Comparison of ENCODE assay signal across 25 cellular contexts in the genomic region with DNA sequence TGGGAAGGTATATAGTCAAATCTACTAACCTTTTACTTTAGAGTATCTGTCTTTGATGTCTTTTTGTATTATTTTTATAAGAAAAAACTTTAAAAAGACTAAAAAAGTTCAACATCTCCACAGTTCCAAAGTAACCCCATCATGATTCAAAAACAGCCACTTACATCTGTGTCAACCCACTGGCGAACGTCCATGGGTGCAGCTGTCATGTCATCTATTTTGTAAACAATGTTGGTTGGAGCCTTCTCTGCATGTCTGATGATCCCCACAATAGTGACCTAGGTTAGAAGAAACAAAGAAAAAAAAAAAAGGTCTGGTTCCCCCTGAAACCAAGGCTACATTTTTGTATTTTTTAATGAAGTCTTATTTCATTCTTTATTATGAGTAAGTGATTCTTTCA. TPM values are rescaled to one million over a fixed set of nuclear protein-coding genes. Genes with fewer than 3 reads are reported as not detected.
DNase-seq lines count a peak whose midpoint lies in the region; TF ChIP-seq lines count a peak whose summit lies in the region.
"Had no signal": no experiment of that assay in that cellular context is flagged by ENCODE, and none has a peak within 500 bp of the region (broad histone marks: within the 10 kb centered on the region; RNA-seq: fewer than 3 reads in every experiment).

No MANE protein-coding gene starts in this region.

- intact Hi-C loops in dorsolateral prefrontal cortex (cut with DNase I): no loop called here

- H2AFZ ChIP-seq in trophoblast cell (ENCODE audit: insufficient read depth, low read length, poor library complexity): no peak overlapping the region
- H2AFZ ChIP-seq: GM23248, PC-9 had no signal

- no peak overlapping the region for H2BK12ac ChIP-seq in trophoblast cell (ENCODE audit: low read length)

- H4K91ac ChIP-seq in trophoblast cell (ENCODE audit: low read depth, low read length): no peak overlapping the region

- no peak overlapping the region for H3K9ac ChIP-seq in trophoblast cell (ENCODE audit: low read length)
- H3K9ac ChIP-seq: BLaER1 treated with 17β-estradiol and CSF1 and Interleukin-3, amounts not matched to agents 10 nM and 100 nM; GM23248; KMS-11 had no signal

- H3K23ac ChIP-seq in trophoblast cell (ENCODE audit: low read length): no peak overlapping the region

- H2BK5ac ChIP-seq in trophoblast cell (ENCODE audit: low read depth, low read length, poor library complexity): no peak overlapping the region

- TF ChIP-seq CTCF in dorsolateral prefrontal cortex (IDR thresholded peaks at IDR 0.05 in 54 of 56, conservative IDR thresholded peaks at IDR 0.05 in 2 of 56; ENCODE audit: low read depth in 1 of 56, partially characterized antibody in 56 of 56) (no peak), neutrophil (IDR thresholded peaks at IDR 0.05) (no peak)

- no peaks in the 10 kb centered on the region for H3K79me2 ChIP-seq in trophoblast cell (ENCODE audit: control insufficient read depth, insufficient read depth, low read length, poor library complexity)

- H4K12ac ChIP-seq in trophoblast cell (ENCODE audit: low read depth, low read length): no peak overlapping the region

- no peaks in the 10 kb centered on the region for H3K9me3 ChIP-seq in neutrophil
- no peaks in the 10 kb centered on the region for H3K9me3 ChIP-seq in trophoblast cell (ENCODE audit: insufficient read depth, low read depth, low read length)
- H3K9me3 ChIP-seq: BLaER1 treated with 17β-estradiol and CSF1 and Interleukin-3, amounts not matched to agents 10 nM and 100 nM; SJSA1 had no signal

- no peak overlapping the region for H2BK120ac ChIP-seq in trophoblast cell (ENCODE audit: insufficient read depth, low read length, poor library complexity)

- H4K8ac ChIP-seq in trophoblast cell (ENCODE audit: low read depth, low read length): no peak overlapping the region

- H3K27me3 ChIP-seq in dorsolateral prefrontal cortex (no peaks in the 10 kb centered on the region), neutrophil (no peaks in the 10 kb centered on the region), trophoblast cell (ENCODE audit: insufficient read depth, low read length) (no peaks in the 10 kb centered on the region)
- H3K27me3 ChIP-seq: BLaER1 treated with 17β-estradiol and CSF1 and Interleukin-3, amounts not matched to agents 10 nM and 100 nM; SJSA1 had no signal

- no peak overlapping the region for H3K4me2 ChIP-seq in trophoblast cell (ENCODE audit: low read length)
- H3K4me2 ChIP-seq: BLaER1 treated with 17β-estradiol and CSF1 and Interleukin-3, amounts not matched to agents 10 nM and 100 nM; KMS-11; PC-9 had no signal

- peak overlapping the region in 1 of 59 donors; percentile 4 for H3K4me3 ChIP-seq in dorsolateral prefrontal cortex
- no peak overlapping the region for H3K4me3 ChIP-seq in neutrophil (ENCODE audit: low read depth in 1 of 2, low read length in 1 of 2)
- no peak overlapping the region for H3K4me3 ChIP-seq in trophoblast cell (ENCODE audit: low read depth, low read length)
- H3K4me3 ChIP-seq: BLaER1 treated with 17β-estradiol and CSF1 and Interleukin-3, amounts not matched to agents 10 nM and 100 nM; GM23248; PC-9; SJSA1 had no signal

- no CpG with 5 or more reads among the region's 2 CpGs for WGBS in trophoblast cell (ENCODE audit: extremely low coverage, insufficient coverage, insufficient read length)

- H3K27ac ChIP-seq in dorsolateral prefrontal cortex (peak overlapping the region in 44 of 59 donors; percentile 5 to 83 (median 56)), neutrophil (peak overlapping the region; percentile 84), substantia nigra (ENCODE audit: low read depth, low read length, poor library complexity, severe bottlenecking) (peak overlapping the region; percentile 26), trophoblast cell (ENCODE audit: low read depth, low read length) (no peak overlapping the region)
- H3K27ac ChIP-seq: GM23248, KMS-11, PC-9, SJSA1 had no signal

- no peak overlapping the region for H2AK5ac ChIP-seq in trophoblast cell (ENCODE audit: low read length)

- H3K79me1 ChIP-seq in trophoblast cell (ENCODE audit: low read length): no peaks in the 10 kb centered on the region

- H3K36me3 ChIP-seq in neutrophil (peaks cover 74% of the 10 kb centered on the region), trophoblast cell (ENCODE audit: control insufficient read depth in 1 of 2, insufficient read depth in 2 of 2, low read length in 2 of 2) (peaks cover 23 to 32% of the 10 kb centered on the region in 2 experiments)

- H3K14ac ChIP-seq in trophoblast cell (ENCODE audit: low read length): no peak overlapping the region

- peak; percentile 53 for DNase-seq in LHCN-M2 (ENCODE audit: low read depth)
- peak in 2 of 10 donors; percentile 23 to 58 for DNase-seq in dorsolateral prefrontal cortex
- peak in 1 of 49 donors; percentile 6 for DNase-seq in substantia nigra (lab: John Stamatoyannopoulos, UW)
- DNase-seq in activated CD4-positive, alpha-beta T cell treated with anti-CD3 and anti-CD28 coated beads for 1 hour: no peak
- no peak for DNase-seq in DMS 273 treated with DMSO at 0.1 percent for 48 hours (lab: John Stamatoyannopoulos, UW)
- no peak for DNase-seq in trophoblast cell
- DNase-seq: CD4-positive, alpha-beta T cell; DMS53; GM23248; H9; NCI-H1092; NCI-H1417 treated with DMSO at 0.1 percent for 48 hours; NCI-H187; NCI-H2081 treated with DMSO at 0.1 percent for 48 hours; NCI-H2171 treated with DMSO at 0.1 percent for 48 hours; NCI-H524; NCI-H748 treated with DMSO at 0.1 percent for 48 hours; PC-9 had no signal

- no peak overlapping the region for H3K4ac ChIP-seq in trophoblast cell (ENCODE audit: low read depth, low read length)

- H3K4me1 ChIP-seq in neutrophil (ENCODE audit: control insufficient read depth in 1 of 2, insufficient read depth in 1 of 2, low read depth in 1 of 2, low read length in 1 of 2) (peaks cover 36 to 42% of the 10 kb centered on the region in 2 experiments), trophoblast cell (ENCODE audit: control insufficient read depth in 1 of 2, insufficient read depth in 2 of 2, low read length in 2 of 2) (no peaks in the 10 kb centered on the region)
- H3K4me1 ChIP-seq: SJSA1 had no signal

- H3K18ac ChIP-seq in trophoblast cell (ENCODE audit: low read length): no peak overlapping the region

RNA-seq across cellular contexts. Expression of a gene that starts 7.6 kb away (rescaled TPM):
- total RNA-seq in LHCN-M2 (2014; rRNA removed) (72.9 and 79.7 TPM in 2 replicates), dorsolateral prefrontal cortex (10 to 100 TPM; 22.6 to 58.6 (median 33.9) TPM)
- 35.5 TPM for polyA plus RNA-seq in LHCN-M2 (2012)
- polyA plus RNA-seq in trophoblast cell (2013): 20.4 and 22.4 TPM in 2 replicates

RNA-seq across cellular contexts. Expression of a gene that starts 28.0 kb away (rescaled TPM):
- not detected in 2 replicates for total RNA-seq in LHCN-M2 (2014; rRNA removed)
- polyA plus RNA-seq in LHCN-M2 (2012): not detected
- 1 to 10 TPM in 57 of 120 experiments, under 1 TPM in 60, not detected in 3; 0.28 to 2.8 (median 0.98) TPM for total RNA-seq in dorsolateral prefrontal cortex
- 39.9 and 46.1 TPM in 2 replicates for polyA plus RNA-seq in trophoblast cell (2013)
- total RNA-seq: CD4-positive, alpha-beta T cell; GM23248; Right ventricle myocardium inferior; RPMI7951 had no signal
- polyA plus RNA-seq: GM23248, IgD-negative memory B cell had no signal

RNA-seq across cellular contexts. Expression of a gene that starts 34.4 kb away (rescaled TPM):
- total RNA-seq in LHCN-M2 (2014; rRNA removed) (11.8 and 12.7 TPM in 2 replicates), dorsolateral prefrontal cortex (10 to 100 TPM in 119 of 120 experiments, 1 to 10 TPM in 1; 9.2 to 62.4 (median 20.7) TPM)
- 2.0 TPM for polyA plus RNA-seq in LHCN-M2 (2012)
- polyA plus RNA-seq in trophoblast cell (2013): 0.62 and 0.77 TPM in 2 replicates

RNA-seq across cellular contexts. Expression of a gene that starts 53.0 kb away (rescaled TPM):
- total RNA-seq in LHCN-M2 (2014; rRNA removed) (6.1 and 6.5 TPM in 2 replicates), dorsolateral prefrontal cortex (10 to 100 TPM in 7 of 120 experiments, 1 to 10 TPM in 113; 2.3 to 13.1 (median 5.5) TPM)
- 4.8 TPM for polyA plus RNA-seq in LHCN-M2 (2012)
- polyA plus RNA-seq in trophoblast cell (2013): 9.3 and 10.2 TPM in 2 replicates
